In genomic region chr12:111330800-111331752, GRCh38 we compare ENCODE assay signal across 8 cellular contexts. TPM values are rescaled to one million over a fixed set of nuclear protein-coding genes. Genes with fewer than 3 reads are reported as not detected.
DNase-seq lines count a peak whose midpoint lies in the region; ATAC-seq, FAIRE-seq and TF ChIP-seq lines count a peak whose summit lies in the region.

No MANE protein-coding gene starts in this region.

- POLR2A ChIA-PET in AG04450 (lab: Yijun Ruan, JAX) = no interaction called here
- POLR2A ChIA-PET in K562 (lab: Yijun Ruan, JAX) = interaction anchor here (0.6 to 1.2 kb wide), 6 partner anchors 15 to 1687 kb away, joined by 3 to 4 read pairs (median 3); no protein-coding TSS in a partner anchor

- DNase-seq in AG04450 (ENCODE audit: low read depth, low spot score) (peak; percentile 3), GM12865 (ENCODE audit: low read depth) (peak; percentile 47), NCI-H226 (peak; percentile 36), K562 (ENCODE audit: extremely low read depth in 1 of 4, low spot score in 3 of 4) (peak; percentile 40 to 68 (median 50)), left kidney (ENCODE audit: low read depth, low spot score) (peak; percentile 73), NCI-H1048 (lab: John Stamatoyannopoulos, UW) (no peak), cortex of kidney (lab: John Stamatoyannopoulos, UW) (no peak)

- in situ Hi-C loops in K562 (cut with MboI) = loop anchor here (10.0 kb wide), 1 partner anchor 344 kb away; no protein-coding TSS in a partner anchor

- CTCF ChIA-PET in AG04450 (lab: Charles Lee) = interaction anchor here (0.6 to 1.9 kb wide), 5 partner anchors 66 to 437 kb away, joined by 3 to 15 read pairs (median 3); no protein-coding TSS in a partner anchor
- CTCF ChIA-PET in K562 (lab: Yijun Ruan, JAX; ENCODE audit: low intra/inter-chr PET ratio) = interaction anchor here (0.6 to 1.7 kb wide), 2 partner anchors 120 to 480 kb away, joined by 4 to 9 read pairs; no protein-coding TSS in a partner anchor

- H3K4me2 ChIP-seq in K562 (ENCODE audit: insufficient read depth, low read length) = no peak overlapping the region

- peak; percentile 50 to 70 for TF ChIP-seq RAD21 in K562 (CRISPR knock-in tag; conservative IDR thresholded peaks at IDR 0.05 in 1 of 2, IDR thresholded peaks at IDR 0.05 in 1 of 2)

- peaks cover 4% of the 10 kb centered on the region; the same call in 1 of the 2 replicates for H4K20me1 ChIP-seq in K562 (replicated peaks; ENCODE audit: control insufficient read depth, insufficient read depth, low read length)

- peak; percentile 95 for FAIRE-seq in K562 (lab: Jason Lieb, UNC)

- H3K9me1 ChIP-seq in K562 (ENCODE audit: control insufficient read depth, insufficient read depth, low read length) = no peaks in the 10 kb centered on the region

- H3K4me3 ChIP-seq in AG04450 (ENCODE audit: low read depth, low read length) (no peak overlapping the region), GM12865 (ENCODE audit: low read depth, low read length) (no peak overlapping the region), K562 (no peak overlapping the region)

- no TSS peak for BruUV-seq in K562 (replicated peaks; lab: Mats Ljungman, UMichigan)

- intact Hi-C loops in K562 (cut with micrococcal nuclease) = loop anchor here (5.0 to 10.0 kb wide), 4 partner anchors 66 to 354 kb away; partner anchors contain the start of genes ACAD10 and BRAP

- no peak for TF ChIP-seq EP300 in K562 (IDR thresholded peaks at IDR 0.05; ENCODE audit: low read length)

- TF ChIP-seq CTCF in AG04450 (IDR thresholded peaks at IDR 0.05; ENCODE audit: low read depth, low read length) (peak; percentile 45), GM12865 (IDR thresholded peaks at IDR 0.05; ENCODE audit: insufficient read depth, low read depth, low read length, missing control alignments) (peak; percentile 49), K562 (IDR thresholded peaks at IDR 0.05 in 2 of 3, conservative IDR thresholded peaks at IDR 0.05 in 1 of 3; ENCODE audit: insufficient read depth in 2 of 3, low read depth in 1 of 3, low read length in 3 of 3) (peak; percentile 59 to 75 (median 71))

- ATAC-seq in K562 (peak; percentile 87), GM19463 (IDR thresholded peaks at IDR 0.05; ENCODE audit: unreplicated experiment) (no peak)

- H3K4me1 ChIP-seq in K562 (replicated peaks in 1 of 2; ENCODE audit: control insufficient read depth in 2 of 2, insufficient read depth in 2 of 2, low read length in 2 of 2) = no peaks in the 10 kb centered on the region; a peak in 1 of 5 replicates

- no peak overlapping the region for H3K9ac ChIP-seq in K562 (ENCODE audit: insufficient read depth in 1 of 2, low read depth in 2 of 2, low read length in 2 of 2)

- H3K27me3 ChIP-seq in AG04450 (ENCODE audit: control insufficient read depth, insufficient read depth, low read length) (peaks cover 8% of the 10 kb centered on the region), K562 (ENCODE audit: control insufficient read depth in 2 of 2, insufficient read depth in 2 of 2, low read length in 2 of 2) (peaks cover 18 to 64% of the 10 kb centered on the region in 2 experiments; a peak in 4 of 5 replicates)

- H3K9me3 ChIP-seq in AG04450 (ENCODE audit: control insufficient read depth, insufficient read depth, low read length) = no peaks in the 10 kb centered on the region
- H3K9me3 ChIP-seq in K562 (replicated peaks; ENCODE audit: control insufficient read depth, insufficient read depth, low read depth, low read length) = no peaks in the 10 kb centered on the region

- no peak overlapping the region for H2AFZ ChIP-seq in K562 (ENCODE audit: low read depth, low read length)

- no peaks in the 10 kb centered on the region for H3K79me2 ChIP-seq in K562 (ENCODE audit: control insufficient read depth, insufficient read depth, low read length)

- 6% methylated on average over 8 of the region's 8 CpGs for WGBS in K562 (ENCODE audit: insufficient coverage, low coverage, missing lambda C conversion rate)

- H3K27ac ChIP-seq in AG04450 (ENCODE audit: low read depth, low read length) = no peak overlapping the region
- no peak overlapping the region for H3K27ac ChIP-seq in K562 (ENCODE audit: extremely low read depth, low read depth, low read length)

- no peaks in the 10 kb centered on the region for H3K36me3 ChIP-seq in K562 (ENCODE audit: control insufficient read depth, insufficient read depth, low read length)

- TF ChIP-seq POLR2A in K562 (conservative IDR thresholded peaks at IDR 0.05) = no peak

TF ChIP-seq in K562, 482 proteins besides CTCF, POLR2A, EP300 and RAD21:
- TF ChIP-seq ELK1 (CRISPR knock-in tag; IDR thresholded peaks at IDR 0.05) (no peak), DEAF1 (CRISPR knock-in tag; IDR thresholded peaks at IDR 0.05) (peak; percentile 27; the same call in 1 of the 2 replicates), TFAP4 (CRISPR knock-in tag; IDR thresholded peaks at IDR 0.05; ENCODE audit: borderline replicate concordance) (peak; percentile 32; the same call in 1 of the 2 replicates), ZFP36 (IDR thresholded peaks at IDR 0.05; ENCODE audit: low read depth, low read length, partially characterized antibody) (no peak)
TF ChIP-seq in K562: peak in this region for 2.

RNA-seq across cellular contexts. Expression of gene PHETA1, which starts 37.8 kb away (rescaled TPM):
- polyA plus RNA-seq in AG04450 (2011; rRNA removed) = 3.5 TPM in 2 replicates
- polyA minus RNA-seq in AG04450 (2011; rRNA and poly(A)+ RNA removed) = 1.7 and 1.8 TPM in 2 replicates
- 4.2 and 14.8 TPM in 2 replicates for total RNA-seq in K562 (2011; cell fraction: chromatin; rRNA removed; ENCODE audit: low replicate concordance)
- total RNA-seq in K562 (2011; cell fraction: nucleolus; rRNA removed) = 14.1 and 15.7 TPM in 2 replicates
- total RNA-seq in K562 (2011; cell fraction: nucleoplasm; rRNA removed) = 6.2 and 8.2 TPM in 2 replicates
- total RNA-seq in K562 (2014; rRNA removed) = 6.2 and 8.0 TPM in 2 replicates
- total RNA-seq in K562 (2014; rRNA removed; fragmentation: Illumina TruSeq; extraction: Trizol) = 1.3 and 1.5 TPM in 2 replicates
- 3.0 and 3.5 TPM in 2 replicates for total RNA-seq in K562 (2015; rRNA removed; fragmentation: Illumina TruSeq; extraction: Trizol)
- 8.9 and 12.4 TPM in 2 replicates for total RNA-seq in K562 (2021)
- 2.2 and 2.5 TPM in 2 replicates for polyA plus RNA-seq in K562 (2011; rRNA removed)
- 2.8 and 8.2 TPM in 2 replicates for polyA plus RNA-seq in K562 (2011; cell fraction: cytosol; rRNA removed)
- polyA plus RNA-seq in K562 (2011; cell fraction: nucleus; rRNA removed) = 6.7 and 12.1 TPM in 2 replicates
- 6.0 and 7.5 TPM in 2 replicates for polyA plus RNA-seq in K562 (2012)
- polyA plus RNA-seq in K562 (2014; fragmentation: Illumina TruSeq; extraction: Trizol) = 3.4 and 5.7 TPM in 2 replicates
- under 1 TPM; 0.03 to 0.17 TPM for polyA plus RNA-seq in K562 (2014; fragmentation: Nextera tagmentation; extraction: Ambion mirVana)
- polyA plus RNA-seq in K562 (2014; rRNA removed) = 6.9 and 7.2 TPM in 2 replicates
- polyA minus RNA-seq in K562 (2011; rRNA and poly(A)+ RNA removed) = 0.84 and 1.5 TPM in 2 replicates
- polyA minus RNA-seq in K562 (2011; cell fraction: cytosol; rRNA and poly(A)+ RNA removed) = 2.2 and 4.1 TPM in 2 replicates
- polyA minus RNA-seq in K562 (2011; cell fraction: nucleus; rRNA and poly(A)+ RNA removed) = 3.6 and 4.3 TPM in 2 replicates

Comparison
In these comparisons a context has a peak if more than half of its experiments do, and no peak if none do; other contexts are left out.
1. DNase-seq: peak in AG04450 (single experiment), GM12865 (single experiment), NCI-H226 (single experiment), K562 (4 of 4) and left kidney (single experiment); none in NCI-H1048 (single experiment) and cortex of kidney (single experiment).
2. Peak in every context shown above with its lines, with median percentiles within 50 percentile points of each other: CTCF ChIP-seq.